21 cellular contexts compared by ENCODE assay signal in genomic region chr1:10760566-10761502, GRCh38. TPM values are rescaled to one million over a fixed set of nuclear protein-coding genes. Genes with fewer than 3 reads are reported as not detected.
DNase-seq lines count a peak whose midpoint lies in the region; ATAC-seq and TF ChIP-seq lines count a peak whose summit lies in the region.
"Had no signal": no experiment of that assay in that cellular context is flagged by ENCODE, and none has a peak within 500 bp of the region (broad histone marks: within the 10 kb centered on the region; RNA-seq: fewer than 3 reads in every experiment).

No MANE protein-coding gene starts in this region.

- no peaks in the 10 kb centered on the region for H3K9me3 ChIP-seq in OCI-LY7 (ENCODE audit: low read length)
- H3K9me3 ChIP-seq in lung (ENCODE audit: control insufficient read depth in 2 of 2, insufficient read depth in 1 of 2, low read length in 1 of 2), result no peaks in the 10 kb centered on the region
- H3K9me3 ChIP-seq in skeletal muscle tissue (ENCODE audit: control insufficient read depth in 3 of 3, low read length in 3 of 3), result no peaks in the 10 kb centered on the region
- H3K9me3 ChIP-seq in CD4-positive, alpha-beta T cell (ENCODE audit: control insufficient read depth, low read length), result no peaks in the 10 kb centered on the region
- H3K9me3 ChIP-seq: thoracic aorta had no signal

- no peaks in the 10 kb centered on the region for H3K9me3 Mint-ChIP-seq in Calu3 (ENCODE audit: low read depth, unreplicated experiment)
- no peaks in the 10 kb centered on the region for H3K9me3 Mint-ChIP-seq in CD4-positive, alpha-beta T cell
- H3K9me3 Mint-ChIP-seq: CD14-positive monocyte; stimulated activated memory B cell treated with anti-CD40 and anti-IgM and Interleukin-4, amounts not matched to agents 10 μg/mL and 1 μg/mL and 100 μg/mL, for 72 hours had no signal

- peak overlapping the region; percentile 63 for H3K27ac Mint-ChIP-seq in Calu3 (ENCODE audit: unreplicated experiment)
- no peak overlapping the region for H3K27ac Mint-ChIP-seq in CD4-positive, alpha-beta T cell
- H3K27ac Mint-ChIP-seq: stimulated activated memory B cell treated with anti-CD40 and anti-IgM and Interleukin-4, amounts not matched to agents 10 μg/mL and 1 μg/mL and 100 μg/mL, for 72 hours had no signal

- H3K27me3 ChIP-seq in lung (ENCODE audit: control insufficient read depth, insufficient read depth) (no peaks in the 10 kb centered on the region), skeletal muscle tissue (ENCODE audit: control insufficient read depth in 3 of 3, insufficient read depth in 3 of 3, low read length in 3 of 3) (no peaks in the 10 kb centered on the region)
- no peaks in the 10 kb centered on the region for H3K27me3 ChIP-seq in CD4-positive, alpha-beta T cell (ENCODE audit: control insufficient read depth, insufficient read depth, low read length)

- POLR2A ChIA-PET in OCI-LY7 (lab: Charles Lee), result no interaction called here
- POLR2A ChIA-PET in CD4-positive, alpha-beta T cell (lab: Charles Lee), result no interaction called here

- H3K4me1 Mint-ChIP-seq in Calu3 (ENCODE audit: low read depth, unreplicated experiment), result peaks cover 28% of the 10 kb centered on the region
- H3K4me1 Mint-ChIP-seq in CD4-positive, alpha-beta T cell (ENCODE audit: low read depth), result peaks cover 13% of the 10 kb centered on the region

- peak overlapping the region; percentile 44 for H3K4me3 Mint-ChIP-seq in Calu3 (ENCODE audit: low read depth, unreplicated experiment)
- H3K4me3 Mint-ChIP-seq in CD4-positive, alpha-beta T cell, result no peak overlapping the region
- H3K4me3 Mint-ChIP-seq: CD14-positive monocyte; stimulated activated memory B cell treated with anti-CD40 and anti-IgM and Interleukin-4, amounts not matched to agents 10 μg/mL and 1 μg/mL and 100 μg/mL, for 72 hours had no signal

- peaks cover 6% of the 10 kb centered on the region for H3K36me3 Mint-ChIP-seq in Calu3 (ENCODE audit: insufficient read depth, unreplicated experiment)
- no peaks in the 10 kb centered on the region for H3K36me3 Mint-ChIP-seq in CD4-positive, alpha-beta T cell (ENCODE audit: low read depth)
- H3K36me3 Mint-ChIP-seq: CD14-positive monocyte; stimulated activated memory B cell treated with anti-CD40 and anti-IgM and Interleukin-4, amounts not matched to agents 10 μg/mL and 1 μg/mL and 100 μg/mL, for 72 hours had no signal

- no peaks in the 10 kb centered on the region for H3K79me2 ChIP-seq in OCI-LY7 (ENCODE audit: insufficient read depth, low read depth, low read length)

- no peaks in the 10 kb centered on the region for H3K27me3 Mint-ChIP-seq in Calu3 (ENCODE audit: unreplicated experiment)
- no peaks in the 10 kb centered on the region for H3K27me3 Mint-ChIP-seq in CD4-positive, alpha-beta T cell

- no peaks in the 10 kb centered on the region for H3K36me3 ChIP-seq in OCI-LY7 (ENCODE audit: insufficient read depth, low read length)
- no peaks in the 10 kb centered on the region for H3K36me3 ChIP-seq in lung (ENCODE audit: control insufficient read depth in 2 of 2, insufficient read depth in 2 of 2, low read length in 2 of 2)
- H3K36me3 ChIP-seq in skeletal muscle tissue (ENCODE audit: control insufficient read depth in 3 of 3, insufficient read depth in 3 of 3, low read length in 3 of 3), result peaks cover 13 to 15% (median 14%) of the 10 kb centered on the region in 3 donors
- H3K36me3 ChIP-seq: thoracic aorta had no signal

- H2AFZ ChIP-seq in OCI-LY7 (ENCODE audit: low read length), result no peak overlapping the region

- H3K4me3 ChIP-seq in OCI-LY7 (ENCODE audit: low read depth, low read length, poor library complexity, severe bottlenecking) (no peak overlapping the region), lung (no peak overlapping the region), skeletal muscle tissue (ENCODE audit: low read length in 3 of 3) (no peak overlapping the region)
- H3K4me3 ChIP-seq: thoracic aorta had no signal

- TF ChIP-seq CTCF in Calu3 (IDR thresholded peaks at IDR 0.05; ENCODE audit: unreplicated experiment), result no peak
- TF ChIP-seq CTCF in OCI-LY7 (conservative IDR thresholded peaks at IDR 0.05; ENCODE audit: low read length), result no peak
- TF ChIP-seq CTCF in lung (IDR thresholded peaks at IDR 0.05; ENCODE audit: control extremely low read depth, extremely low read depth), result no peak
- no peak for TF ChIP-seq CTCF in CD4-positive, alpha-beta T cell (IDR thresholded peaks at IDR 0.05)

- 91 to 93% methylated on average over 17 of the region's 17 CpGs for WGBS in lung, 2 donors

- intact Hi-C loops in Calu3 (cut with micrococcal nuclease; ENCODE audit: unreplicated experiment) (no loop called here), OCI-LY7 (cut with micrococcal nuclease; ENCODE audit: unreplicated experiment) (no loop called here)
- intact Hi-C loops in CD4-positive, alpha-beta T cell (cut with DNase I, micrococcal nuclease), result no loop called here

- no peak for DNase-seq in Calu3
- no peak for DNase-seq in OCI-LY7 (ENCODE audit: low spot score)
- no peak for DNase-seq in lung (ENCODE audit: low spot score)
- no peak for DNase-seq in NCI-H345 (lab: John Stamatoyannopoulos, UW)
- DNase-seq in CD4-positive, alpha-beta T cell, result no peak
- DNase-seq: activated CD4-positive, CD25-positive, alpha-beta regulatory T cell treated with anti-CD3 and anti-CD28 coated beads, Interleukin-2, amount 50 U/mL, for 72 hours; activated gamma-delta T cell treated with Interleukin-2 at 50 U/mL for 16 hours; activated T-cell treated with anti-CD3 and anti-CD28 coated beads, Interleukin-2, amount 50 U/mL, for 1 hour; DMS 273 treated with DMSO at 0.1 percent for 48 hours; effector CD4-positive, alpha-beta T cell; IMR-90; NCI-H2081; NCI-H446; stimulated activated CD4-positive, alpha-beta T cell treated with anti-CD3 and anti-CD28 coated beads, Interleukin-4, amount 100 ng/mL, for 1 hour had no signal

- H3K9me2 ChIP-seq in OCI-LY7 (ENCODE audit: insufficient read depth, low read length), result no peaks in the 10 kb centered on the region

- CTCF ChIA-PET in Calu3 (lab: Charles Lee), result interaction anchor here (0.9 to 1.0 kb wide), 2 partner anchors 13 to 27 kb away, joined by 3 to 4 read pairs; no protein-coding TSS in a partner anchor
- CTCF ChIA-PET in OCI-LY7 (lab: Charles Lee; ENCODE audit: unreplicated experiment), result no interaction called here
- CTCF ChIA-PET in CD4-positive, alpha-beta T cell (lab: Charles Lee), result no interaction called here

- H3K4me1 ChIP-seq in OCI-LY7 (ENCODE audit: insufficient read depth, low read length, poor library complexity, severe bottlenecking) (peaks cover 6% of the 10 kb centered on the region), lung (ENCODE audit: control insufficient read depth in 2 of 2, insufficient read depth in 2 of 2, low read length in 2 of 2) (peaks cover 5 to 25% of the 10 kb centered on the region in 2 donors), skeletal muscle tissue (ENCODE audit: control insufficient read depth in 3 of 3, insufficient read depth in 3 of 3, low read length in 3 of 3) (peaks cover 80 to 97% (median 91%) of the 10 kb centered on the region in 3 donors)

- H3K27ac ChIP-seq in OCI-LY7 (ENCODE audit: low read depth, low read length, poor library complexity, severe bottlenecking) (no peak overlapping the region), lung (ENCODE audit: low read depth in 1 of 2, low read length in 1 of 2) (peak overlapping the region; percentile 17 to 32), skeletal muscle tissue (ENCODE audit: low read depth, low read length) (peak overlapping the region; percentile 71)
- no peak overlapping the region for H3K27ac ChIP-seq in CD4-positive, alpha-beta T cell (ENCODE audit: low read depth, low read length)
- H3K27ac ChIP-seq: thoracic aorta had no signal

- H4K20me1 ChIP-seq in OCI-LY7 (ENCODE audit: insufficient read depth, low read length), result no peaks in the 10 kb centered on the region

- BruUV-seq in Calu3 (replicated peaks; lab: Mats Ljungman, UMichigan), result no TSS peak
- no TSS peak for BruUV-seq in OCI-LY7 (replicated peaks; lab: Mats Ljungman, UMichigan)

- peak overlapping the region; percentile 28 for H3K4me2 ChIP-seq in OCI-LY7 (ENCODE audit: low read length)

- ATAC-seq in lung (ENCODE audit: insufficient read depth, low FRiP score), result no peak
- no peak for ATAC-seq in GM18498 (IDR thresholded peaks at IDR 0.05; ENCODE audit: unreplicated experiment)
- no peak for ATAC-seq in GM18873 (IDR thresholded peaks at IDR 0.05; ENCODE audit: low FRiP score, unreplicated experiment)
- no peak for ATAC-seq in CD4-positive, alpha-beta T cell (ENCODE audit: poor library complexity)
- ATAC-seq: left lobe of liver; stimulated activated memory B cell treated with anti-CD40 and anti-IgM and Interleukin-4, amounts not matched to agents 10 μg/mL and 1 μg/mL and 100 μg/mL, for 72 hours had no signal

- peak overlapping the region in 2 of 3 donors; percentile 25 to 70 for H3K9ac ChIP-seq in skeletal muscle tissue (ENCODE audit: low read depth in 1 of 3, low read length in 3 of 3)

RNA-seq across cellular contexts. Expression of gene CASZ1, which starts 35.6 kb away (rescaled TPM):
- total RNA-seq in Calu3 (2022), result 12.6 and 16.5 TPM in 2 replicates
- 1.8 and 3.3 TPM in 2 replicates for total RNA-seq in OCI-LY7 (2014; rRNA removed; shearing (Covaris generic))
- total RNA-seq in OCI-LY7 (2022), result 3.9 and 4.9 TPM in 2 replicates
- total RNA-seq in lung, result 10 to 100 TPM; 61.9 to 69.9 TPM
- 10 to 100 TPM; 10.3 to 19.2 TPM for polyA plus RNA-seq in lung
- 26.1 TPM for total RNA-seq in skeletal muscle tissue
- 10 to 100 TPM; 21.8 to 22.8 TPM for total RNA-seq in CD4-positive, alpha-beta T cell

Comparison
In these comparisons a context has a peak if more than half of its experiments do, and no peak if none do; other contexts are left out.
1. H3K27ac ChIP-seq: peak in lung (2 of 2) and skeletal muscle tissue (single experiment); none in OCI-LY7 (single experiment) and CD4-positive, alpha-beta T cell (single experiment).